In genomic region chr11:503179-503981, GRCh38 we compare ENCODE assay signal across 6 cellular contexts. TPM values are rescaled to one million over a fixed set of nuclear protein-coding genes. Genes with fewer than 3 reads are reported as not detected.
DNase-seq lines count a peak whose midpoint lies in the region; ATAC-seq and TF ChIP-seq lines count a peak whose summit lies in the region.

No MANE protein-coding gene starts in this region.

- no peaks in the 10 kb centered on the region for H3K27me3 Mint-ChIP-seq in stimulated activated naive CD8-positive, alpha-beta T cell treated with anti-CD3 and anti-CD28 coated beads, Interleukin-15, amount 100 ng/mL, for 72 hours

- no peak overlapping the region for H2AFZ ChIP-seq in fibroblast of lung (ENCODE audit: low read length)

- H3K4me1 ChIP-seq in fibroblast of lung (ENCODE audit: control insufficient read depth, extremely low read depth, insufficient read depth, low read length): peaks cover 13% of the 10 kb centered on the region

- H3K9me3 Mint-ChIP-seq in stimulated activated naive CD8-positive, alpha-beta T cell treated with anti-CD3 and anti-CD28 coated beads, Interleukin-15, amount 100 ng/mL, for 72 hours: no peaks in the 10 kb centered on the region

- peak overlapping the region; percentile 51 to 96 (median 73) for H3K4me3 ChIP-seq in fibroblast of lung (replicated peaks in 1 of 4; ENCODE audit: control extremely low read depth in 1 of 4, insufficient read depth in 1 of 4, low read depth in 3 of 4, low read length in 4 of 4)

- H3K27me3 ChIP-seq in fibroblast of lung (ENCODE audit: control insufficient read depth, insufficient read depth, low read length): no peaks in the 10 kb centered on the region

- peaks cover 68% of the 10 kb centered on the region for H3K4me1 Mint-ChIP-seq in stimulated activated naive CD8-positive, alpha-beta T cell treated with anti-CD3 and anti-CD28 coated beads, Interleukin-15, amount 100 ng/mL, for 72 hours

- no peak for ATAC-seq in stimulated activated naive CD8-positive, alpha-beta T cell treated with anti-CD3 and anti-CD28 coated beads, Interleukin-15, amount 100 ng/mL, for 72 hours
- no peak for ATAC-seq in HG03378 (IDR thresholded peaks at IDR 0.05; ENCODE audit: unreplicated experiment)

- no peak for TF ChIP-seq CTCF in fibroblast of lung (conservative IDR thresholded peaks at IDR 0.05 in 1 of 2, IDR thresholded peaks at IDR 0.05 in 1 of 2; ENCODE audit: low read depth in 1 of 2, low read length in 2 of 2)

- H4K20me1 ChIP-seq in fibroblast of lung (ENCODE audit: control insufficient read depth, extremely low read depth, insufficient read depth, low read length): no peaks in the 10 kb centered on the region

- H3K4me2 ChIP-seq in fibroblast of lung (ENCODE audit: extremely low read depth, insufficient read depth, low read length): peak overlapping the region; percentile 100

- peaks cover 36% of the 10 kb centered on the region for H3K36me3 ChIP-seq in fibroblast of lung (ENCODE audit: control insufficient read depth, insufficient read depth, low read length)

- peak overlapping the region; percentile 77 for H3K9ac ChIP-seq in fibroblast of lung (ENCODE audit: insufficient read depth, low read length)

- H3K4me3 Mint-ChIP-seq in stimulated activated naive CD8-positive, alpha-beta T cell treated with anti-CD3 and anti-CD28 coated beads, Interleukin-15, amount 100 ng/mL, for 72 hours: peak overlapping the region; percentile 99

- peak overlapping the region in 1 of 2 donors; percentile 87 for H3K27ac Mint-ChIP-seq in stimulated activated naive CD8-positive, alpha-beta T cell treated with anti-CD3 and anti-CD28 coated beads, Interleukin-15, amount 100 ng/mL, for 72 hours

- no peaks in the 10 kb centered on the region for H3K9me3 ChIP-seq in fibroblast of lung (ENCODE audit: control insufficient read depth, insufficient read depth, low read depth, low read length)

- DNase-seq in stimulated activated CD4-positive, alpha-beta T cell treated with anti-CD3 and anti-CD28 coated beads, Interleukin-15, amount 100 ng/mL, for 24 hours: peak; percentile 55
- no peak for DNase-seq in stimulated activated CD4-positive, alpha-beta T cell treated with anti-CD3 and anti-CD28 coated beads, Interleukin-4, amount 100 ng/mL, for 4 hours
- DNase-seq in fibroblast of lung (ENCODE audit: low read depth in 2 of 2): peak; percentile 18 to 78
- no peak for DNase-seq in stimulated activated naive CD8-positive, alpha-beta T cell treated with anti-CD3 and anti-CD28 coated beads, Interleukin-15, amount 100 ng/mL, for 72 hours
- no peak for DNase-seq in activated gamma-delta T cell treated with Interleukin-2 at 50 U/mL for 16 hours

- peaks cover 56% of the 10 kb centered on the region for H3K79me2 ChIP-seq in fibroblast of lung (ENCODE audit: control insufficient read depth, insufficient read depth, low read length)

- peak overlapping the region; percentile 83 for H3K27ac ChIP-seq in fibroblast of lung (ENCODE audit: insufficient read depth, low read length)

RNA-seq across cellular contexts. Expression of gene RNH1, which starts 3.7 kb away (rescaled TPM):
- total RNA-seq in fibroblast of lung: 502 and 561 TPM in 2 replicates
- polyA plus RNA-seq in fibroblast of lung: 102 and 140 TPM in 2 replicates
- 252 and 382 TPM in 2 replicates for polyA plus RNA-seq in fibroblast of lung (2012)
- 231 and 305 TPM in 2 replicates for polyA minus RNA-seq in fibroblast of lung (ENCODE audit: low replicate concordance)

RNA-seq across cellular contexts. Expression of gene HRAS, which starts 32.0 kb away (rescaled TPM):
- total RNA-seq in fibroblast of lung: 46.7 and 58.5 TPM in 2 replicates
- polyA plus RNA-seq in fibroblast of lung: 51.7 and 69.3 TPM in 2 replicates
- polyA plus RNA-seq in fibroblast of lung (2012): 88.2 and 141 TPM in 2 replicates
- 120 and 182 TPM in 2 replicates for polyA minus RNA-seq in fibroblast of lung (ENCODE audit: low replicate concordance)

RNA-seq across cellular contexts. Expression of gene LRRC56, which starts 33.9 kb away (rescaled TPM):
- total RNA-seq in fibroblast of lung: 0.77 and 1.3 TPM in 2 replicates
- 0.26 and 0.28 TPM in 2 replicates for polyA plus RNA-seq in fibroblast of lung
- polyA plus RNA-seq in fibroblast of lung (2012): 0.80 and 0.87 TPM in 2 replicates
- polyA minus RNA-seq in fibroblast of lung (ENCODE audit: low replicate concordance): 0.19 and 0.98 TPM in 2 replicates

RNA-seq across cellular contexts. Expression of gene PTDSS2, which starts 53.3 kb away (rescaled TPM):
- 31.8 and 36.7 TPM in 2 replicates for total RNA-seq in fibroblast of lung
- polyA plus RNA-seq in fibroblast of lung: 17.4 and 18.1 TPM in 2 replicates
- 21.6 and 25.9 TPM in 2 replicates for polyA plus RNA-seq in fibroblast of lung (2012)
- polyA minus RNA-seq in fibroblast of lung (ENCODE audit: low replicate concordance): 57.5 and 90.3 TPM in 2 replicates

RNA-seq across cellular contexts. Expression of gene LMNTD2, which starts 57.2 kb away (rescaled TPM):
- total RNA-seq in fibroblast of lung: 0.17 and 0.26 TPM in 2 replicates
- 0.05 and 0.08 TPM in 2 replicates for polyA plus RNA-seq in fibroblast of lung
- 0.12 and 0.45 TPM in 2 replicates for polyA plus RNA-seq in fibroblast of lung (2012)
- not detected in 2 replicates for polyA minus RNA-seq in fibroblast of lung (ENCODE audit: low replicate concordance)

Comparison
In these comparisons a context has a peak if more than half of its experiments do, and no peak if none do; other contexts are left out.
1. DNase-seq: peak in stimulated activated CD4-positive, alpha-beta T cell treated with anti-CD3 and anti-CD28 coated beads, Interleukin-15, amount 100 ng/mL, for 24 hours (single experiment) and fibroblast of lung (2 of 2); none in stimulated activated CD4-positive, alpha-beta T cell treated with anti-CD3 and anti-CD28 coated beads, Interleukin-4, amount 100 ng/mL, for 4 hours (0 of 2), stimulated activated naive CD8-positive, alpha-beta T cell treated with anti-CD3 and anti-CD28 coated beads, Interleukin-15, amount 100 ng/mL, for 72 hours (0 of 2) and activated gamma-delta T cell treated with Interleukin-2 at 50 U/mL for 16 hours (single experiment).